8 cellular contexts compared by ENCODE assay signal in genomic region chr1:19330449-19331135, GRCh38.
"Had no signal": no experiment of that assay in that cellular context is flagged by ENCODE, and none has a peak within 500 bp of the region (broad histone marks: within the 10 kb centered on the region; RNA-seq: fewer than 3 reads in every experiment).

No MANE protein-coding gene starts in this region.

- H3K9me3 Mint-ChIP-seq: activated naive CD4-positive, alpha-beta T cell treated with anti-CD3 and anti-CD28 coated beads, Interleukin-2, amount 50 U/mL, for 72 hours; neural crest cell had no signal

- H3K27ac ChIP-seq: cardiac muscle cell, lower lobe of right lung, pancreas, spleen had no signal

- ATAC-seq: activated naive CD4-positive, alpha-beta T cell treated with anti-CD3 and anti-CD28 coated beads, Interleukin-2, amount 50 U/mL, for 72 hours; lower lobe of right lung; sciatic nerve had no signal

- H3K9me3 ChIP-seq: lower lobe of right lung, pancreas, spleen had no signal

- H3K4me3 ChIP-seq: cardiac muscle cell, lower lobe of right lung, pancreas, spleen had no signal

- H3K27me3 ChIP-seq: cardiac muscle cell, pancreas, spleen had no signal

- H3K4me1 ChIP-seq: lower lobe of right lung, pancreas, spleen had no signal

- DNase-seq: head of caudate nucleus, lower lobe of right lung, pancreas, spleen had no signal

- H3K36me3 Mint-ChIP-seq: activated naive CD4-positive, alpha-beta T cell treated with anti-CD3 and anti-CD28 coated beads, Interleukin-2, amount 50 U/mL, for 72 hours had no signal

- H3K4me1 Mint-ChIP-seq: neural crest cell had no signal

- H3K4me3 Mint-ChIP-seq: neural crest cell had no signal
